Comparison of ENCODE assay signal across 1 cellular context in genomic region chr3:63343674-63344073, GRCh38.
TF ChIP-seq lines count a peak whose summit lies in the region.

No MANE protein-coding gene starts in this region.

TF ChIP-seq in HEK293, 187 proteins besides CTCF, POLR2A, EP300 and RAD21 (continued from another document):
- TF ChIP-seq KLF10 (tag by site-specific recombination; IDR thresholded peaks at IDR 0.05) (peak; percentile 78), ZBTB17 (tag by site-specific recombination; IDR thresholded peaks at IDR 0.05) (peak; percentile 67), PATZ1 (tag by site-specific recombination; IDR thresholded peaks at IDR 0.05) (peak; percentile 30; the same call in 1 of the 2 replicates), OSR2 (tag by site-specific recombination; IDR thresholded peaks at IDR 0.05) (peak; percentile 63), ZEB2 (tag by site-specific recombination; IDR thresholded peaks at IDR 0.05) (peak; percentile 81), ZNF140 (tag by site-specific recombination; IDR thresholded peaks at IDR 0.05) (peak; percentile 98), BCL11A (tag by site-specific recombination; IDR thresholded peaks at IDR 0.05; ENCODE audit: low read depth) (peak; percentile 72; the same call in 1 of the 2 replicates), ZNF624 (tag by site-specific recombination; IDR thresholded peaks at IDR 0.05) (no peak), ZNF558 (tag by site-specific recombination; IDR thresholded peaks at IDR 0.05) (peak; percentile 38; the same call in 1 of the 2 replicates), ZFHX2 (tag by site-specific recombination; conservative IDR thresholded peaks at IDR 0.05) (no peak), ZBTB21 (tag by site-specific recombination; IDR thresholded peaks at IDR 0.05) (peak; percentile 65; the same call in 1 of the 2 replicates), ZBTB8A (tag by site-specific recombination; IDR thresholded peaks at IDR 0.05) (peak; percentile 39; the same call in 1 of the 2 replicates), ZNF366 (tag by site-specific recombination; conservative IDR thresholded peaks at IDR 0.05) (peak; percentile 76), ZNF157 (tag by site-specific recombination; IDR thresholded peaks at IDR 0.05) (no peak), PRDM4 (tag by site-specific recombination; IDR thresholded peaks at IDR 0.05) (peak; percentile 69; the same call in 1 of the 2 replicates)
- TF ChIP-seq, protein P1, sequence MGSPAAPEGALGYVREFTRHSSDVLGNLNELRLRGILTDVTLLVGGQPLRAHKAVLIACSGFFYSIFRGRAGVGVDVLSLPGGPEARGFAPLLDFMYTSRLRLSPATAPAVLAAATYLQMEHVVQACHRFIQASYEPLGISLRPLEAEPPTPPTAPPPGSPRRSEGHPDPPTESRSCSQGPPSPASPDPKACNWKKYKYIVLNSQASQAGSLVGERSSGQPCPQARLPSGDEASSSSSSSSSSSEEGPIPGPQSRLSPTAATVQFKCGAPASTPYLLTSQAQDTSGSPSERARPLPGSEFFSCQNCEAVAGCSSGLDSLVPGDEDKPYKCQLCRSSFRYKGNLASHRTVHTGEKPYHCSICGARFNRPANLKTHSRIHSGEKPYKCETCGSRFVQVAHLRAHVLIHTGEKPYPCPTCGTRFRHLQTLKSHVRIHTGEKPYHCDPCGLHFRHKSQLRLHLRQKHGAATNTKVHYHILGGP (tag by site-specific recombination; IDR thresholded peaks at IDR 0.05), result peak; percentile 74
